8 cellular contexts compared by ENCODE assay signal in genomic region chr1:186212574-186213224, GRCh38.
DNase-seq lines count a peak whose midpoint lies in the region; ATAC-seq and TF ChIP-seq lines count a peak whose summit lies in the region.

No MANE protein-coding gene starts in this region.

- no peak overlapping the region for H3K4me3 ChIP-seq in stomach

- intact Hi-C loops in stomach (cut with DNase I; ENCODE audit: low total_unique reads), result loop anchor here (5.0 kb wide), 1 partner anchor 490 kb away; no protein-coding TSS in a partner anchor

- DNase-seq in SIG-M5 treated with dmso at 0.1 percent for 504 hours (lab: John Stamatoyannopoulos, UW; ENCODE audit: unreplicated experiment) (peak; percentile 79), SIG-M5 (lab: John Stamatoyannopoulos, UW) (no peak), HPDE6-E6E7 (ENCODE audit: extremely low spot score) (peak; percentile 68), NCI-H748 (lab: John Stamatoyannopoulos, UW; ENCODE audit: unreplicated experiment) (peak; percentile 60), brain pericyte (ENCODE audit: low read depth, low spot score) (peak; percentile 50), iris pigment epithelial cell (ENCODE audit: low read depth) (peak; percentile 95), stomach (no peak)

- no peak for TF ChIP-seq EP300 in stomach (IDR thresholded peaks at IDR 0.05)

- no peaks in the 10 kb centered on the region for H3K27me3 ChIP-seq in stomach

- H3K4me1 ChIP-seq in stomach, result no peaks in the 10 kb centered on the region

- no peaks in the 10 kb centered on the region for H3K36me3 ChIP-seq in stomach

- ATAC-seq in GM21447 (IDR thresholded peaks at IDR 0.05; ENCODE audit: unreplicated experiment), result peak; percentile 77

- TF ChIP-seq POLR2A in stomach (IDR thresholded peaks at IDR 0.05), result no peak

- TF ChIP-seq CTCF in stomach (IDR thresholded peaks at IDR 0.05), result peak in 5 of 7 experiments; percentile 48 to 84 (median 68)

- no peak overlapping the region for H3K27ac ChIP-seq in stomach

- 20 to 37% (median 32%) methylated on average over 3 of the region's 3 CpGs for whole genome bisulfite sequencing in stomach, 5 donors

- H3K9me3 ChIP-seq in stomach, result no peaks in the 10 kb centered on the region

Comparison
In these comparisons a context has a peak if more than half of its experiments do, and no peak if none do; other contexts are left out.
1. DNase-seq: peak in SIG-M5 treated with dmso at 0.1 percent for 504 hours (single experiment), HPDE6-E6E7 (single experiment), NCI-H748 (single experiment), brain pericyte (single experiment) and iris pigment epithelial cell (single experiment); none in SIG-M5 (single experiment) and stomach (single experiment).